ENCODE assay signal across 21 cellular contexts in genomic region chr4:1180663-1181062, GRCh38. TPM values are rescaled to one million over a fixed set of nuclear protein-coding genes. Genes with fewer than 3 reads are reported as not detected.
DNase-seq lines count a peak whose midpoint lies in the region; ATAC-seq and TF ChIP-seq lines count a peak whose summit lies in the region.
"Had no signal": no experiment of that assay in that cellular context is flagged by ENCODE, and none has a peak within 500 bp of the region (broad histone marks: within the 10 kb centered on the region; RNA-seq: fewer than 3 reads in every experiment).

No MANE protein-coding gene starts in this region.

- TF ChIP-seq RAD21 in IMR-90 (IDR thresholded peaks at IDR 0.05; ENCODE audit: low read length) = no peak

- H4K91ac ChIP-seq in IMR-90 (ENCODE audit: insufficient read depth, low read depth, low read length) = no peak overlapping the region

- peak overlapping the region; percentile 30; the same call in 1 of the 2 replicates for H2BK120ac ChIP-seq in IMR-90 (ENCODE audit: low read depth, low read length)

- no peak overlapping the region for H3K4ac ChIP-seq in IMR-90 (ENCODE audit: low read depth, low read length)

- POLR2A ChIA-PET in IMR-90 (lab: Charles Lee; ENCODE audit: unreplicated experiment) = no interaction called here

- no peak overlapping the region for H3K56ac ChIP-seq in IMR-90 (ENCODE audit: extremely low read depth, insufficient read depth, low read length)

- peaks cover 24% of the 10 kb centered on the region for H3K4me1 Mint-ChIP-seq in activated naive CD4-positive, alpha-beta T cell treated with anti-CD3 and anti-CD28 coated beads, Interleukin-2, amount 50 U/mL, for 24 hours
- H3K4me1 Mint-ChIP-seq in endothelial cell (ENCODE audit: unreplicated experiment) = no peaks in the 10 kb centered on the region
- H3K4me1 Mint-ChIP-seq in natural killer cell = peaks cover 72 to 84% of the 10 kb centered on the region in 2 donors

- peak overlapping the region; percentile 81; the same call in 1 of the 3 replicates for H2BK15ac ChIP-seq in IMR-90 (ENCODE audit: low read depth, low read length)

- no peaks in the 10 kb centered on the region for H3K27me3 Mint-ChIP-seq in activated naive CD4-positive, alpha-beta T cell treated with anti-CD3 and anti-CD28 coated beads, Interleukin-2, amount 50 U/mL, for 24 hours
- H3K27me3 Mint-ChIP-seq in endothelial cell (ENCODE audit: unreplicated experiment) (peaks cover 9% of the 10 kb centered on the region), natural killer cell (ENCODE audit: low read depth in 2 of 2) (no peaks in the 10 kb centered on the region)
- H3K27me3 Mint-ChIP-seq: B cell; CD4-positive, CD25-positive, alpha-beta regulatory T cell had no signal

- H3K14ac ChIP-seq in IMR-90 (replicated peaks; ENCODE audit: low read depth, low read length) = no peak overlapping the region

- no peaks in the 10 kb centered on the region; a peak in 1 of 4 replicates for H3K79me1 ChIP-seq in IMR-90 (ENCODE audit: low read depth in 1 of 2, low read length in 2 of 2)

- H3K23ac ChIP-seq in IMR-90 (ENCODE audit: low read depth, low read length) = no peak overlapping the region

- H2AFZ ChIP-seq in IMR-90 (replicated peaks; ENCODE audit: low read length, poor library complexity) = no peak overlapping the region

- ATAC-seq in IMR-90 (ENCODE audit: low read depth) (no peak), natural killer cell (no peak), GM18861 (IDR thresholded peaks at IDR 0.05; ENCODE audit: unreplicated experiment) (no peak)
- ATAC-seq: CD8-positive, alpha-beta T cell; GM12878 had no signal

- DNase-seq in activated naive CD4-positive, alpha-beta T cell treated with anti-CD3 and anti-CD28 coated beads, Interleukin-2, amount 50 U/mL, for 16 hours = no peak
- DNase-seq in IMR-90 (no peak), endothelial cell (ENCODE audit: low spot score) (no peak), natural killer cell (no peak), dermis blood vessel endothelial cell (no peak)
- no peak for DNase-seq in stimulated activated CD4-positive, alpha-beta T cell treated with anti-CD3 and anti-CD28 coated beads, Interleukin-12 subunit alpha, Interleukin-12 subunit beta, amount 100 ng/mL, for 4 hours
- DNase-seq: Caco-2; CD4-positive, CD25-positive, alpha-beta regulatory T cell; CD8-positive, alpha-beta T cell; DMS153; DND-41; GDM1; GOT3 had no signal

- H4K20me1 ChIP-seq in IMR-90 (ENCODE audit: insufficient read depth, low read length) = no peaks in the 10 kb centered on the region

- H3K27ac Mint-ChIP-seq in activated naive CD4-positive, alpha-beta T cell treated with anti-CD3 and anti-CD28 coated beads, Interleukin-2, amount 50 U/mL, for 24 hours = peak overlapping the region; percentile 66
- no peak overlapping the region for H3K27ac Mint-ChIP-seq in endothelial cell (ENCODE audit: unreplicated experiment)
- peak overlapping the region; percentile 12 to 77 for H3K27ac Mint-ChIP-seq in natural killer cell
- H3K27ac Mint-ChIP-seq: B cell; CD4-positive, CD25-positive, alpha-beta regulatory T cell; CD8-positive, alpha-beta T cell had no signal

- H4K5ac ChIP-seq in IMR-90 (ENCODE audit: low read depth, low read length) = no peak overlapping the region

- H3K9me3 ChIP-seq in IMR-90 (ENCODE audit: control insufficient read depth, insufficient read depth, low read length) = peaks cover 15% of the 10 kb centered on the region

- H4K8ac ChIP-seq in IMR-90 (ENCODE audit: low read depth in 2 of 2, low read length in 2 of 2) = no peak overlapping the region

- H3K4me3 Mint-ChIP-seq in activated naive CD4-positive, alpha-beta T cell treated with anti-CD3 and anti-CD28 coated beads, Interleukin-2, amount 50 U/mL, for 24 hours = no peak overlapping the region
- H3K4me3 Mint-ChIP-seq in endothelial cell (ENCODE audit: unreplicated experiment) (peak overlapping the region; percentile 3), natural killer cell (peak overlapping the region; percentile 49)
- H3K4me3 Mint-ChIP-seq: B cell; CD4-positive, CD25-positive, alpha-beta regulatory T cell; CD8-positive, alpha-beta T cell had no signal

- H3K4me3 ChIP-seq in IMR-90 (ENCODE audit: insufficient read depth, low read depth, low read length) = no peak overlapping the region
- H3K4me3 ChIP-seq: BLaER1, GM12878, HAP-1 had no signal

- H3K4me1 ChIP-seq in IMR-90 (ENCODE audit: control insufficient read depth, insufficient read depth, low read length) = peaks cover 16% of the 10 kb centered on the region
- H3K4me1 ChIP-seq: Caco-2, HAP-1 had no signal

- no peak overlapping the region for H2BK5ac ChIP-seq in IMR-90 (ENCODE audit: low read depth, low read length, poor library complexity, severe bottlenecking)

- no peaks in the 10 kb centered on the region for H3K27me3 ChIP-seq in IMR-90 (ENCODE audit: control insufficient read depth, insufficient read depth, low read length)
- H3K27me3 ChIP-seq: BLaER1 had no signal

- no peak overlapping the region for H3K4me2 ChIP-seq in IMR-90 (ENCODE audit: low read depth, low read length)
- H3K4me2 ChIP-seq: BLaER1 had no signal

- in situ Hi-C loops in IMR-90 (cut with MboI; ENCODE audit: low sequenced_read_pairs) = no loop called here

- H3K18ac ChIP-seq in IMR-90 (ENCODE audit: low read depth, low read length) = no peak overlapping the region

- intact Hi-C loops in IMR-90 (cut with micrococcal nuclease) = no loop called here
- intact Hi-C loops in natural killer cell (cut with micrococcal nuclease) = no loop called here

- H3K9me3 Mint-ChIP-seq in activated naive CD4-positive, alpha-beta T cell treated with anti-CD3 and anti-CD28 coated beads, Interleukin-2, amount 50 U/mL, for 24 hours = peaks cover 19% of the 10 kb centered on the region
- H3K9me3 Mint-ChIP-seq in endothelial cell (ENCODE audit: unreplicated experiment) = peaks cover 10% of the 10 kb centered on the region
- peaks cover 5 to 12% of the 10 kb centered on the region in 2 donors for H3K9me3 Mint-ChIP-seq in natural killer cell

- no TSS peak for BruUV-seq in IMR-90 (replicated peaks; lab: Mats Ljungman, UMichigan)

- H2AK9ac ChIP-seq in IMR-90 (replicated peaks; ENCODE audit: low read depth, low read length, poor library complexity) = no peak overlapping the region

- H3K9ac ChIP-seq in IMR-90 (ENCODE audit: low read depth, low read length) = no peak overlapping the region
- H3K9ac ChIP-seq: BLaER1 had no signal

- H2AK5ac ChIP-seq in IMR-90 (ENCODE audit: low read depth, low read length) = 0 out of 2 replicates have a peak overlapping the region, but pooled peaks have one; percentile 35

- no peak overlapping the region for H2BK20ac ChIP-seq in IMR-90 (ENCODE audit: low read depth, low read length)

- no peaks in the 10 kb centered on the region for H3K9me1 ChIP-seq in IMR-90 (ENCODE audit: insufficient read depth, low read length)

- dilution Hi-C loops in IMR-90 (cut with HindIII; ENCODE audit: low sequenced_read_pairs, unreplicated experiment) = no loop called here

- CTCF ChIA-PET in IMR-90 (lab: Yijun Ruan, JAX) = interaction anchor here (1.5 kb wide), 1 partner anchor 11 kb away, joined by 9 read pairs; no protein-coding TSS in a partner anchor

- no peak for TF ChIP-seq POLR2A in IMR-90 (IDR thresholded peaks at IDR 0.05; ENCODE audit: low read depth, low read length)

- TF ChIP-seq CTCF in IMR-90 (conservative IDR thresholded peaks at IDR 0.05; ENCODE audit: low read depth, low read length) (no peak), endothelial cell (IDR thresholded peaks at IDR 0.05; ENCODE audit: unreplicated experiment) (no peak), natural killer cell (IDR thresholded peaks at IDR 0.05) (no peak)

- peaks cover 16% of the 10 kb centered on the region for H3K36me3 Mint-ChIP-seq in activated naive CD4-positive, alpha-beta T cell treated with anti-CD3 and anti-CD28 coated beads, Interleukin-2, amount 50 U/mL, for 24 hours
- H3K36me3 Mint-ChIP-seq in endothelial cell (ENCODE audit: low read depth, unreplicated experiment) = peaks cover 10% of the 10 kb centered on the region
- peaks cover 27% of the 10 kb centered on the region for H3K36me3 Mint-ChIP-seq in natural killer cell

- no peak overlapping the region for H3K27ac ChIP-seq in IMR-90 (ENCODE audit: insufficient read depth, low read length)
- H3K27ac ChIP-seq: 22Rv1, BLaER1, C4-2B had no signal

- no peaks in the 10 kb centered on the region for H3K36me3 ChIP-seq in IMR-90 (ENCODE audit: control insufficient read depth, insufficient read depth, low read length)
- H3K36me3 ChIP-seq: BLaER1, HAP-1 had no signal

TF ChIP-seq in IMR-90, 13 proteins besides CTCF, POLR2A, EP300 and RAD21 (continues in another document):
- TF ChIP-seq FOS (IDR thresholded peaks at IDR 0.05; ENCODE audit: low read depth, low read length) (no peak), MXI1 (IDR thresholded peaks at IDR 0.05; ENCODE audit: borderline replicate concordance, low read depth, low read length) (no peak), CEBPB (IDR thresholded peaks at IDR 0.05; ENCODE audit: low read depth, low read length) (no peak), BHLHE40 (IDR thresholded peaks at IDR 0.05; ENCODE audit: low read depth, low read length) (no peak), ELK1 (IDR thresholded peaks at IDR 0.05; ENCODE audit: borderline replicate concordance, low read depth, low read length) (no peak), MAFK (IDR thresholded peaks at IDR 0.05; ENCODE audit: low read depth, low read length) (no peak), MAZ (IDR thresholded peaks at IDR 0.05; ENCODE audit: borderline replicate concordance, low read depth, low read length) (no peak), SMC3 (IDR thresholded peaks at IDR 0.05; ENCODE audit: low read depth, low read length) (no peak), CHD1 (IDR thresholded peaks at IDR 0.05; ENCODE audit: low read depth, low read length) (no peak), NFE2L2 (IDR thresholded peaks at IDR 0.05; ENCODE audit: low read depth, low read length) (no peak), RCOR1 (IDR thresholded peaks at IDR 0.05; ENCODE audit: insufficient replicate concordance, low read length) (no peak), RFX5 (IDR thresholded peaks at IDR 0.05; ENCODE audit: low read depth, low read length) (no peak)

RNA-seq across cellular contexts. Expression of gene SPON2, which starts 8.3 kb away (rescaled TPM):
- total RNA-seq in IMR-90 (2012; rRNA removed) = 21.1 and 21.7 TPM in 2 replicates
- polyA plus RNA-seq in IMR-90 (2012; rRNA removed) = 177 and 209 TPM in 2 replicates
- polyA plus RNA-seq in IMR-90 (2012; cell fraction: cytosol; rRNA removed) = 208 and 420 TPM in 2 replicates
- 476 and 980 TPM in 2 replicates for polyA plus RNA-seq in IMR-90 (2012; cell fraction: nucleus; rRNA removed; ENCODE audit: low replicate concordance)
- 0.97 TPM for total RNA-seq in endothelial cell (ENCODE audit: unreplicated experiment)
- 1,000 to 10,000 TPM; 1,124 to 1,574 (median 1,339) TPM for total RNA-seq in natural killer cell
- total RNA-seq in dermis blood vessel endothelial cell = 0.65 and 1.5 TPM in 2 replicates

Comparison
In these comparisons a context has a peak if more than half of its experiments do, and no peak if none do; other contexts are left out.
1. RNA of gene SPON2, which starts 8.3 kb away (total RNA-seq): 1,124 to 1,574 TPM in natural killer cell; 21.1 to 21.7 TPM in IMR-90, 0.65 to 1.5 TPM in dermis blood vessel endothelial cell and 0.97 TPM in endothelial cell (single experiment); every median in the first group is over 10 times any median in the second.